Comparison of ENCODE assay signal across 18 cellular contexts in genomic region chr3:18396428-18396827, GRCh38.
"Had no signal": no experiment of that assay in that cellular context is flagged by ENCODE, and none has a peak within 500 bp of the region (broad histone marks: within the 10 kb centered on the region; RNA-seq: fewer than 3 reads in every experiment).

No MANE protein-coding gene starts in this region.

- H3K4me3 ChIP-seq: lower lobe of right lung, mucosa of descending colon, sigmoid colon, smooth muscle cell, testis, vagina had no signal

- DNase-seq: activated T-cell treated with anti-CD3 and anti-CD28 coated beads, Interleukin-2, amount 50 U/mL, for 1 hour; central memory CD4-positive, alpha-beta T cell; effector memory CD8-positive, alpha-beta T cell; foreskin melanocyte; lower lobe of right lung; mesendoderm; mucosa of descending colon; sigmoid colon; stimulated activated CD4-positive, alpha-beta T cell treated with anti-CD3 and anti-CD28 coated beads, Interleukin-15, amount 100 ng/mL, for 24 hours; testis had no signal

- H3K27me3 ChIP-seq: sigmoid colon, testis, vagina had no signal

- H3K27ac ChIP-seq: lower lobe of right lung, sigmoid colon, testis, vagina had no signal

- ATAC-seq: effector memory CD8-positive, alpha-beta T cell; esophagus mucosa; left lobe of liver; lower lobe of right lung; mucosa of descending colon; stimulated activated memory B cell treated with anti-CD40 and anti-IgM and Interleukin-4, amounts not matched to agents 10 μg/mL and 1 μg/mL and 100 μg/mL, for 72 hours had no signal

- FAIRE-seq: astrocyte, endothelial cell of umbilical vein had no signal

- H3K4me1 Mint-ChIP-seq: stimulated activated memory B cell treated with anti-CD40 and anti-IgM and Interleukin-4, amounts not matched to agents 10 μg/mL and 1 μg/mL and 100 μg/mL, for 72 hours had no signal

- H3K27me3 Mint-ChIP-seq: effector memory CD8-positive, alpha-beta T cell; stimulated activated memory B cell treated with anti-CD40 and anti-IgM and Interleukin-4, amounts not matched to agents 10 μg/mL and 1 μg/mL and 100 μg/mL, for 72 hours; type B pancreatic cell had no signal

- H3K36me3 ChIP-seq: vagina had no signal

- H3K4me3 Mint-ChIP-seq: effector memory CD8-positive, alpha-beta T cell; stimulated activated memory B cell treated with anti-CD40 and anti-IgM and Interleukin-4, amounts not matched to agents 10 μg/mL and 1 μg/mL and 100 μg/mL, for 72 hours; type B pancreatic cell had no signal

- H3K4me2 ChIP-seq: smooth muscle cell had no signal

- H3K27ac Mint-ChIP-seq: effector memory CD8-positive, alpha-beta T cell; stimulated activated memory B cell treated with anti-CD40 and anti-IgM and Interleukin-4, amounts not matched to agents 10 μg/mL and 1 μg/mL and 100 μg/mL, for 72 hours; type B pancreatic cell had no signal

- H3K4me1 ChIP-seq: lower lobe of right lung, testis, vagina had no signal

- H3K9me3 Mint-ChIP-seq: effector memory CD8-positive, alpha-beta T cell; stimulated activated memory B cell treated with anti-CD40 and anti-IgM and Interleukin-4, amounts not matched to agents 10 μg/mL and 1 μg/mL and 100 μg/mL, for 72 hours; type B pancreatic cell had no signal

- H3K9me3 ChIP-seq: lower lobe of right lung, mucosa of descending colon, sigmoid colon, testis, vagina had no signal
